Comparison of ENCODE assay signal across 28 cellular contexts in the genomic region with DNA sequence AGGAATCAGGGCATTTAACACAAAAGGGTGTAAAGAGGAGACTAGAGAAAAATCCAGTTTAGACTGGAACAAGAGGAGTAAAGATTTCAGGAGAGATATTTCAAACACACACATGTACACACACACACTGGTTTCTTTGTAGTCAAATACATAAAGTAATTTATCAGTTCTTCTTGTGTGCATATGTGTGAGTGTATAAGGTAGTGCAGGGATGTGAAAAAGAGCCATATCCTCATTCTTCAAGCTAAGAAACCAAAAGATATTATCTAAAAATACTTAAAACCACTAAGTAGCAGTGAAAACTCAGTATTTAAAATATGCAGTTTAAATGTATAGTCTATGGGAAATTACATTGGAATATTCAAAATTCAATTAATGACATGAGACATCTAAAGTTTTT. TPM values are rescaled to one million over a fixed set of nuclear protein-coding genes. Genes with fewer than 3 reads are reported as not detected.
DNase-seq lines count a peak whose midpoint lies in the region; ATAC-seq, FAIRE-seq and TF ChIP-seq lines count a peak whose summit lies in the region.
"Had no signal": no experiment of that assay in that cellular context is flagged by ENCODE, and none has a peak within 500 bp of the region (broad histone marks: within the 10 kb centered on the region; RNA-seq: fewer than 3 reads in every experiment).

No MANE protein-coding gene starts in this region.

- TF ChIP-seq RAD21 in HepG2 (CRISPR knock-in tag; IDR thresholded peaks at IDR 0.05) = no peak

- POLR2A ChIA-PET in HepG2 (lab: Yijun Ruan, JAX) = no interaction called here

- no TSS peak for BruUV-seq in HepG2 (replicated peaks; lab: Mats Ljungman, UMichigan)

- H4K20me1 ChIP-seq in HepG2 (ENCODE audit: insufficient read depth, low read length) (no peaks in the 10 kb centered on the region), OCI-LY3 (ENCODE audit: insufficient read depth, low read length) (no peaks in the 10 kb centered on the region)
- H4K20me1 ChIP-seq: BLaER1 treated with 17β-estradiol and CSF1 and Interleukin-3, amounts not matched to agents 10 nM and 100 nM had no signal

- H3K4me3 ChIP-seq in HepG2 (replicated peaks in 1 of 3; ENCODE audit: insufficient read depth in 1 of 3, low read depth in 2 of 3, low read length in 3 of 3) (no peak overlapping the region), right lobe of liver (no peak overlapping the region), OCI-LY3 (ENCODE audit: low read length) (no peak overlapping the region)
- H3K4me3 ChIP-seq: BLaER1 treated with 17β-estradiol and CSF1 and Interleukin-3, amounts not matched to agents 10 nM and 100 nM had no signal

- H3K4me1 ChIP-seq in HepG2 (ENCODE audit: insufficient read depth, low read length) (peaks cover 17% of the 10 kb centered on the region), right lobe of liver (no peaks in the 10 kb centered on the region), OCI-LY3 (ENCODE audit: low read length) (peaks cover 14% of the 10 kb centered on the region)

- no peak overlapping the region for H3K9ac ChIP-seq in HepG2 (ENCODE audit: insufficient read depth, low read depth, low read length)
- H3K9ac ChIP-seq in OCI-LY3 (ENCODE audit: low read length) = no peak overlapping the region
- H3K9ac ChIP-seq: BLaER1 treated with 17β-estradiol and CSF1 and Interleukin-3, amounts not matched to agents 10 nM and 100 nM; SK-N-SH had no signal

- no peak for DNase-seq in HepG2 (ENCODE audit: low spot score)
- no peak for DNase-seq in right lobe of liver
- peak; percentile 65 for DNase-seq in MV-4-11 (lab: John Stamatoyannopoulos, UW)
- DNase-seq in activated CD4-positive, alpha-beta T cell treated with anti-CD3 and anti-CD28 coated beads, Interleukin-2, amount 50 U/mL, for 4 hours = no peak
- DNase-seq in NK-92 (lab: John Stamatoyannopoulos, UW; ENCODE audit: unreplicated experiment) = no peak
- DNase-seq: 8988T; CD8-positive, alpha-beta T cell; DND-41; H7; Karpas-422; NCI-H1092; NCI-H1436; NCI-H1930; NCI-H2227 treated with DMSO at 0.1 percent for 48 hours; NCI-H510A; NK-92 treated with Interleukin-12 subunit alpha and Interleukin-12 subunit beta, amount 100 ng/mL, for 24 hours; SIG-M5; SK-N-SH had no signal

- TF ChIP-seq POLR2A in HepG2 (IDR thresholded peaks at IDR 0.05; ENCODE audit: insufficient read depth in 1 of 2, low read depth in 2 of 2, low read length in 2 of 2) = no peak
- TF ChIP-seq POLR2A in right lobe of liver (IDR thresholded peaks at IDR 0.05) = no peak

- H3K27ac ChIP-seq in HepG2 (ENCODE audit: extremely low read length, insufficient read depth, low read length) (no peak overlapping the region), right lobe of liver (no peak overlapping the region), OCI-LY3 (ENCODE audit: low read length) (no peak overlapping the region)

- in situ Hi-C loops in HepG2 (cut with HindIII; ENCODE audit: extremely low pct_ligation_motif_present, low pct_unique_long_range_greater_than_20kb) = no loop called here

- H3K27me3 ChIP-seq in HepG2 (ENCODE audit: control insufficient read depth in 1 of 2, insufficient read depth in 2 of 2, low read length in 2 of 2) (no peaks in the 10 kb centered on the region), right lobe of liver (no peaks in the 10 kb centered on the region), OCI-LY3 (ENCODE audit: low read depth, low read length) (no peaks in the 10 kb centered on the region)
- H3K27me3 ChIP-seq: BLaER1 treated with 17β-estradiol and CSF1 and Interleukin-3, amounts not matched to agents 10 nM and 100 nM had no signal

- no peaks in the 10 kb centered on the region for H3K36me3 ChIP-seq in HepG2 (replicated peaks in 1 of 2; ENCODE audit: control insufficient read depth in 1 of 2, insufficient read depth in 2 of 2, low read length in 2 of 2)
- H3K36me3 ChIP-seq in right lobe of liver = no peaks in the 10 kb centered on the region
- H3K36me3 ChIP-seq in OCI-LY3 (replicated peaks; ENCODE audit: low read depth, low read length) = no peaks in the 10 kb centered on the region
- H3K36me3 ChIP-seq: BLaER1 treated with 17β-estradiol and CSF1 and Interleukin-3, amounts not matched to agents 10 nM and 100 nM had no signal

- ATAC-seq in HepG2 (no peak), right lobe of liver (no peak), GM21786 (IDR thresholded peaks at IDR 0.05; ENCODE audit: unreplicated experiment) (no peak), HG03354 (IDR thresholded peaks at IDR 0.05; ENCODE audit: poor library complexity, severe bottlenecking, unreplicated experiment) (no peak)
- ATAC-seq: CD8-positive, alpha-beta T cell; Panc1 had no signal

- H3K9me3 ChIP-seq in HepG2 (ENCODE audit: low read length) (no peaks in the 10 kb centered on the region), right lobe of liver (no peaks in the 10 kb centered on the region), OCI-LY3 (ENCODE audit: insufficient read depth, low read length) (no peaks in the 10 kb centered on the region)
- H3K9me3 ChIP-seq: SK-N-SH had no signal

- CTCF ChIA-PET in HepG2 (lab: Yijun Ruan, JAX; ENCODE audit: low intra/inter-chr PET ratio, low total read pairs) = no interaction called here

- TF ChIP-seq EP300 in HepG2 (IDR thresholded peaks at IDR 0.05; ENCODE audit: low read depth in 2 of 2, low read length in 2 of 2) = no peak
- TF ChIP-seq EP300 in HepG2 (CRISPR knock-in tag; IDR thresholded peaks at IDR 0.05; ENCODE audit: borderline replicate concordance) = no peak

- H3K79me2 ChIP-seq in HepG2 (ENCODE audit: insufficient read depth, low read length) (no peaks in the 10 kb centered on the region), OCI-LY3 (ENCODE audit: low read length) (no peaks in the 10 kb centered on the region)

- H3K4me2 ChIP-seq in HepG2 (ENCODE audit: low read depth, low read length) (no peak overlapping the region), OCI-LY3 (ENCODE audit: low read length) (peak overlapping the region; percentile 26)
- H3K4me2 ChIP-seq: SK-N-SH had no signal

- FAIRE-seq in HepG2 (lab: Jason Lieb, UNC) = no peak
- FAIRE-seq: GM12892, GM18507, GM19239 had no signal

- TF ChIP-seq CTCF in HepG2 (CRISPR knock-in tag; IDR thresholded peaks at IDR 0.05) = no peak
- no peak for TF ChIP-seq CTCF in right lobe of liver (IDR thresholded peaks at IDR 0.05)
- no peak for TF ChIP-seq CTCF in OCI-LY3 (IDR thresholded peaks at IDR 0.05; ENCODE audit: low read depth, low read length)

- H2AFZ ChIP-seq in HepG2 (ENCODE audit: low read length) = peak overlapping the region; percentile 69
- H2AFZ ChIP-seq in OCI-LY3 (ENCODE audit: low read depth, low read length) = no peak overlapping the region

- intact Hi-C loops in HepG2 (cut with micrococcal nuclease; ENCODE audit: unreplicated experiment) = no loop called here
- intact Hi-C loops in right lobe of liver (cut with DNase I) = no loop called here

TF ChIP-seq in HepG2, 621 proteins besides CTCF, POLR2A, EP300 and RAD21:
- TF ChIP-seq THYN1 (CRISPR knock-in tag; IDR thresholded peaks at IDR 0.05; ENCODE audit: borderline replicate concordance, low read depth) (no peak), ZNF75D (CRISPR knock-in tag; IDR thresholded peaks at IDR 0.05; ENCODE audit: borderline replicate concordance) (no peak), ZNF780A (CRISPR knock-in tag; IDR thresholded peaks at IDR 0.05) (no peak), NFYC (CRISPR knock-in tag; IDR thresholded peaks at IDR 0.05) (no peak), ZBTB1 (CRISPR knock-in tag; IDR thresholded peaks at IDR 0.05; ENCODE audit: borderline replicate concordance) (no peak), XRCC5 (optimal IDR thresholded peaks at IDR 0.05; ENCODE audit: low read length) (no peak)
- TF ChIP-seq, protein P1, sequence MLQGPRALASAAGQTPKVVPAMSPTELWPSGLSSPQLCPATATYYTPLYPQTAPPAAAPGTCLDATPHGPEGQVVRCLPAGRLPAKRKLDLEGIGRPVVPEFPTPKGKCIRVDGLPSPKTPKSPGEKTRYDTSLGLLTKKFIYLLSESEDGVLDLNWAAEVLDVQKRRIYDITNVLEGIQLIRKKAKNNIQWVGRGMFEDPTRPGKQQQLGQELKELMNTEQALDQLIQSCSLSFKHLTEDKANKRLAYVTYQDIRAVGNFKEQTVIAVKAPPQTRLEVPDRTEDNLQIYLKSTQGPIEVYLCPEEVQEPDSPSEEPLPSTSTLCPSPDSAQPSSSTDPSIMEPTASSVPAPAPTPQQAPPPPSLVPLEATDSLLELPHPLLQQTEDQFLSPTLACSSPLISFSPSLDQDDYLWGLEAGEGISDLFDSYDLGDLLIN (CRISPR knock-in tag; IDR thresholded peaks at IDR 0.05; ENCODE audit: borderline replicate concordance) = no peak

RNA-seq across cellular contexts. Expression of a gene that starts 52.5 kb away (rescaled TPM):
- total RNA-seq in HepG2 (2016; rRNA removed; fragmentation: Illumina TruSeq; extraction: Trizol) (not detected in 2 replicates), right lobe of liver (not detected)
- not detected in 2 replicates for total RNA-seq in HepG2 (2016; cell fraction: cytosol; rRNA removed; fragmentation: Illumina TruSeq; extraction: Trizol; ENCODE audit: low read depth)
- total RNA-seq in HepG2 (2016; cell fraction: insoluble cytoplasmic fraction; rRNA removed; fragmentation: Illumina TruSeq; extraction: Trizol) = not detected in 2 replicates
- total RNA-seq in HepG2 (2016; cell fraction: membrane; rRNA removed; fragmentation: Illumina TruSeq; extraction: Trizol) = not detected in 2 replicates
- not detected in 2 replicates for total RNA-seq in HepG2 (2016; cell fraction: nucleus; rRNA removed; fragmentation: Illumina TruSeq; extraction: Trizol)
- not detected in 2 replicates for polyA plus RNA-seq in HepG2 (2011; rRNA removed)
- polyA plus RNA-seq in HepG2 (2011; cell fraction: cytosol; rRNA removed) = not detected in 2 replicates
- not detected in 2 replicates for polyA plus RNA-seq in HepG2 (2011; cell fraction: nucleus; rRNA removed)
- polyA plus RNA-seq in HepG2 (2012) = not detected in 2 replicates
- polyA plus RNA-seq in HepG2 (2016; cell fraction: cytosol; fragmentation: Illumina TruSeq; extraction: Trizol; ENCODE audit: low read depth) = not detected in 2 replicates
- not detected in 2 replicates for polyA plus RNA-seq in HepG2 (2016; cell fraction: insoluble cytoplasmic fraction; fragmentation: Illumina TruSeq; extraction: Trizol; ENCODE audit: low read depth)
- not detected in 2 replicates for polyA plus RNA-seq in HepG2 (2016; cell fraction: membrane; fragmentation: Illumina TruSeq; extraction: Trizol; ENCODE audit: low read depth)
- not detected in 2 replicates for polyA plus RNA-seq in HepG2 (2016; cell fraction: nucleus; fragmentation: Illumina TruSeq; extraction: Trizol; ENCODE audit: insufficient read depth, low read depth)
- polyA minus RNA-seq in HepG2 (2011; rRNA and poly(A)+ RNA removed; ENCODE audit: low replicate concordance) = not detected in 2 replicates
- not detected in 2 replicates for polyA minus RNA-seq in HepG2 (2011; cell fraction: cytosol; rRNA and poly(A)+ RNA removed)
- not detected in 2 replicates for polyA minus RNA-seq in HepG2 (2011; cell fraction: nucleus; rRNA and poly(A)+ RNA removed)
- total RNA-seq: CD8-positive, alpha-beta T cell; H7; M059J had no signal
- polyA plus RNA-seq: IgD-negative memory B cell, SK-N-SH had no signal
